Comparison of ENCODE assay signal across 15 cellular contexts in genomic region chr20:49965781-49966304, GRCh38. TPM values are rescaled to one million over a fixed set of nuclear protein-coding genes. Genes with fewer than 3 reads are reported as not detected.
"Had no signal": no experiment of that assay in that cellular context is flagged by ENCODE, and none has a peak within 500 bp of the region (broad histone marks: within the 10 kb centered on the region; RNA-seq: fewer than 3 reads in every experiment).

No MANE protein-coding gene starts in this region.

- H3K4me3 ChIP-seq: ascending aorta, colonic mucosa, ovary, smooth muscle cell, transverse colon had no signal

- H3K4me1 ChIP-seq: ascending aorta, colonic mucosa had no signal

- DNase-seq: activated CD4-positive, alpha-beta T cell treated with anti-CD3 and anti-CD28 coated beads for 4 hours; activated naive CD4-positive, alpha-beta T cell; colonic mucosa; effector CD4-positive, alpha-beta T cell; hippocampal formation; ovary; T-cell; T1000; transverse colon; WERI-Rb-1 had no signal

- H3K9me3 ChIP-seq: ascending aorta, colonic mucosa, ovary, transverse colon had no signal

- FAIRE-seq: endothelial cell of umbilical vein had no signal

- H3K36me3 ChIP-seq: colonic mucosa, ovary, transverse colon, WERI-Rb-1 had no signal

- H3K27me3 ChIP-seq: ascending aorta, colonic mucosa, ovary, transverse colon had no signal

- H3K27ac ChIP-seq: ascending aorta, colonic mucosa, ovary, transverse colon, WERI-Rb-1 had no signal

- ATAC-seq: stimulated activated effector memory CD8-positive, alpha-beta T cell treated with anti-CD3 and anti-CD28 coated beads, Interleukin-12 subunit alpha, Interleukin-12 subunit beta, amount 100 ng/mL, for 72 hours; T-cell had no signal

RNA-seq across cellular contexts. Expression of gene SNAI1, which starts 16.9 kb away (rescaled TPM):
- total RNA-seq: kidney epithelial cell had no signal
